ENCODE assay signal across 31 cellular contexts in genomic region chr3:61667417-61668213, GRCh38.
DNase-seq lines count a peak whose midpoint lies in the region; ATAC-seq, FAIRE-seq and TF ChIP-seq lines count a peak whose summit lies in the region.
"Had no signal": no experiment of that assay in that cellular context is flagged by ENCODE, and none has a peak within 500 bp of the region (broad histone marks: within the 10 kb centered on the region; RNA-seq: fewer than 3 reads in every experiment).

No MANE protein-coding gene starts in this region.

- no peaks in the 10 kb centered on the region for H3K9me3 Mint-ChIP-seq in glutamatergic neuron (ENCODE audit: unreplicated experiment)
- H3K9me3 Mint-ChIP-seq in activated CD4-positive, alpha-beta T cell treated with anti-CD3 and anti-CD28 coated beads, Interleukin-2, amount 10 ng/mL, durations not matched to agents 24 days and 14 days, result no peaks in the 10 kb centered on the region
- H3K9me3 Mint-ChIP-seq: activated CD4-positive, alpha-beta memory T cell treated with anti-CD3 and anti-CD28 coated beads for 36 hours; activated naive CD8-positive, alpha-beta T cell treated with anti-CD3 and anti-CD28 coated beads for 36 hours had no signal

- H3K4me3 ChIP-seq in cardiac fibroblast (replicated peaks in 1 of 2; ENCODE audit: low read depth in 2 of 2, low read length in 2 of 2) (no peak overlapping the region), small intestine (ENCODE audit: low read depth in 1 of 2, low read length in 2 of 2) (no peak overlapping the region)
- H3K4me3 ChIP-seq: SK-N-MC, testis had no signal

- ATAC-seq in HG02885 (IDR thresholded peaks at IDR 0.05; ENCODE audit: poor library complexity, unreplicated experiment), result peak; percentile 11
- no peak for ATAC-seq in HG02571 (IDR thresholded peaks at IDR 0.05; ENCODE audit: unreplicated experiment)
- ATAC-seq: activated CD4-positive, CD25-positive, alpha-beta regulatory T cell treated with anti-CD3 and anti-CD28 coated beads, Interleukin-2, amount 50 U/mL, for 24 hours; sciatic nerve had no signal

- H3K27ac ChIP-seq in small intestine (ENCODE audit: low read depth in 1 of 2, low read length in 1 of 2), result no peak overlapping the region
- H3K27ac ChIP-seq in substantia nigra (ENCODE audit: low read depth, low read length, poor library complexity, severe bottlenecking), result no peak overlapping the region
- H3K27ac ChIP-seq: SK-N-MC, testis had no signal

- H3K27ac Mint-ChIP-seq in glutamatergic neuron (ENCODE audit: unreplicated experiment), result peak overlapping the region; percentile 59
- H3K27ac Mint-ChIP-seq in activated CD4-positive, alpha-beta T cell treated with anti-CD3 and anti-CD28 coated beads, Interleukin-2, amount 10 ng/mL, durations not matched to agents 24 days and 14 days, result no peak overlapping the region
- H3K27ac Mint-ChIP-seq: activated CD4-positive, alpha-beta memory T cell treated with anti-CD3 and anti-CD28 coated beads for 36 hours; activated naive CD8-positive, alpha-beta T cell treated with anti-CD3 and anti-CD28 coated beads for 36 hours; CD14-positive monocyte; dendritic cell treated with granulocyte-macrophage colony-stimulating factor and Interleukin-4, amounts not matched to agents 40 ng/mL and 50 ng/mL, for 4 days had no signal

- H3K4me1 Mint-ChIP-seq in glutamatergic neuron (ENCODE audit: low read depth, unreplicated experiment), result peaks cover 49% of the 10 kb centered on the region
- H3K4me1 Mint-ChIP-seq in activated CD4-positive, alpha-beta T cell treated with anti-CD3 and anti-CD28 coated beads, Interleukin-2, amount 10 ng/mL, durations not matched to agents 24 days and 14 days, result no peaks in the 10 kb centered on the region
- H3K4me1 Mint-ChIP-seq: activated naive CD8-positive, alpha-beta T cell treated with anti-CD3 and anti-CD28 coated beads for 36 hours; CD14-positive monocyte had no signal

- 30 to 65% (median 45%) methylated on average over 6 of the region's 6 CpGs for WGBS in small intestine, 3 donors

- no peaks in the 10 kb centered on the region for H3K27me3 ChIP-seq in small intestine (ENCODE audit: control insufficient read depth in 2 of 2, insufficient read depth in 2 of 2, low read length in 2 of 2)
- H3K27me3 ChIP-seq: testis had no signal

- no peak overlapping the region for H3K4me3 Mint-ChIP-seq in glutamatergic neuron (ENCODE audit: unreplicated experiment)
- H3K4me3 Mint-ChIP-seq in activated CD4-positive, alpha-beta T cell treated with anti-CD3 and anti-CD28 coated beads, Interleukin-2, amount 10 ng/mL, durations not matched to agents 24 days and 14 days, result no peak overlapping the region
- H3K4me3 Mint-ChIP-seq: activated CD4-positive, alpha-beta memory T cell treated with anti-CD3 and anti-CD28 coated beads for 36 hours; activated naive CD8-positive, alpha-beta T cell treated with anti-CD3 and anti-CD28 coated beads for 36 hours; CD14-positive monocyte; dendritic cell treated with granulocyte-macrophage colony-stimulating factor and Interleukin-4, amounts not matched to agents 40 ng/mL and 50 ng/mL, for 4 days; H9 had no signal

- TF ChIP-seq CTCF in cardiac fibroblast (IDR thresholded peaks at IDR 0.05; ENCODE audit: low read depth, low read length), result no peak
- TF ChIP-seq CTCF in glutamatergic neuron (IDR thresholded peaks at IDR 0.05; ENCODE audit: partially characterized antibody, unreplicated experiment), result no peak

- H3K4me1 ChIP-seq in small intestine (ENCODE audit: control insufficient read depth in 2 of 2, insufficient read depth in 1 of 2, low read depth in 1 of 2, low read length in 1 of 2), result peaks cover 0 to 2% of the 10 kb centered on the region in 2 donors

- no peak for FAIRE-seq in small intestine (lab: Jason Lieb, UNC)
- FAIRE-seq: astrocyte, endometrium, GM19239, HTR-8/SVneo, TTC549, urothelium cell line had no signal

- H3K36me3 Mint-ChIP-seq in glutamatergic neuron (ENCODE audit: unreplicated experiment), result peaks cover 3% of the 10 kb centered on the region
- H3K36me3 Mint-ChIP-seq in activated CD4-positive, alpha-beta T cell treated with anti-CD3 and anti-CD28 coated beads, Interleukin-2, amount 10 ng/mL, durations not matched to agents 24 days and 14 days (ENCODE audit: low read depth), result no peaks in the 10 kb centered on the region
- H3K36me3 Mint-ChIP-seq: activated CD4-positive, alpha-beta memory T cell treated with anti-CD3 and anti-CD28 coated beads for 36 hours; activated naive CD8-positive, alpha-beta T cell treated with anti-CD3 and anti-CD28 coated beads for 36 hours; CD14-positive monocyte had no signal

- no peaks in the 10 kb centered on the region for H3K27me3 Mint-ChIP-seq in glutamatergic neuron (ENCODE audit: unreplicated experiment)
- no peaks in the 10 kb centered on the region for H3K27me3 Mint-ChIP-seq in activated CD4-positive, alpha-beta T cell treated with anti-CD3 and anti-CD28 coated beads, Interleukin-2, amount 10 ng/mL, durations not matched to agents 24 days and 14 days
- H3K27me3 Mint-ChIP-seq: activated CD4-positive, alpha-beta memory T cell treated with anti-CD3 and anti-CD28 coated beads for 36 hours; activated naive CD8-positive, alpha-beta T cell treated with anti-CD3 and anti-CD28 coated beads for 36 hours; dendritic cell treated with granulocyte-macrophage colony-stimulating factor and Interleukin-4, amounts not matched to agents 40 ng/mL and 50 ng/mL, for 4 days had no signal

- H3K9me3 ChIP-seq in small intestine (ENCODE audit: control insufficient read depth, low read depth), result no peaks in the 10 kb centered on the region
- H3K9me3 ChIP-seq: testis had no signal

- intact Hi-C loops in activated CD4-positive, alpha-beta T cell treated with anti-CD3 and anti-CD28 coated beads, Interleukin-2, amount 10 ng/mL, durations not matched to agents 24 days and 14 days (cut with micrococcal nuclease), result no loop called here

- DNase-seq in cardiac fibroblast (ENCODE audit: low read depth in 2 of 2) (peak; percentile 35 to 48), glutamatergic neuron (no peak), small intestine (peak; percentile 85), substantia nigra (lab: John Stamatoyannopoulos, UW) (no peak)
- no peak for DNase-seq in activated CD4-positive, alpha-beta T cell treated with anti-CD3 and anti-CD28 coated beads, Interleukin-2, amount 10 ng/mL, durations not matched to agents 24 days and 14 days
- DNase-seq: activated CD4-positive, alpha-beta memory T cell treated with anti-CD3 and anti-CD28 coated beads for 36 hours; activated naive CD8-positive, alpha-beta T cell treated with anti-CD3 and anti-CD28 coated beads for 36 hours; central memory CD4-positive, alpha-beta T cell; GF-D8; H9; kidney glomerular epithelial cell; mammary epithelial cell; NCI-H1436 treated with DMSO at 0.1 percent for 48 hours; OCI-M1; posterior cingulate gyrus; stimulated activated CD4-positive, alpha-beta T cell treated with anti-CD3 and anti-CD28 coated beads, Interleukin-15, amount 100 ng/mL, for 24 hours; stimulated activated naive CD4-positive, alpha-beta T cell; testis had no signal

- H3K36me3 ChIP-seq in small intestine (ENCODE audit: control insufficient read depth in 2 of 2, insufficient read depth in 2 of 2, low read length in 2 of 2), result no peaks in the 10 kb centered on the region

Comparison
In these comparisons a context has a peak if more than half of its experiments do, and no peak if none do; other contexts are left out.
1. DNase-seq: peak in cardiac fibroblast (2 of 2) and small intestine (single experiment); none in glutamatergic neuron (single experiment), activated CD4-positive, alpha-beta T cell treated with anti-CD3 and anti-CD28 coated beads, Interleukin-2, amount 10 ng/mL, durations not matched to agents 24 days and 14 days (single experiment) and substantia nigra (0 of 49).